Comparison of ENCODE assay signal across 1 cellular context in the genomic region with DNA sequence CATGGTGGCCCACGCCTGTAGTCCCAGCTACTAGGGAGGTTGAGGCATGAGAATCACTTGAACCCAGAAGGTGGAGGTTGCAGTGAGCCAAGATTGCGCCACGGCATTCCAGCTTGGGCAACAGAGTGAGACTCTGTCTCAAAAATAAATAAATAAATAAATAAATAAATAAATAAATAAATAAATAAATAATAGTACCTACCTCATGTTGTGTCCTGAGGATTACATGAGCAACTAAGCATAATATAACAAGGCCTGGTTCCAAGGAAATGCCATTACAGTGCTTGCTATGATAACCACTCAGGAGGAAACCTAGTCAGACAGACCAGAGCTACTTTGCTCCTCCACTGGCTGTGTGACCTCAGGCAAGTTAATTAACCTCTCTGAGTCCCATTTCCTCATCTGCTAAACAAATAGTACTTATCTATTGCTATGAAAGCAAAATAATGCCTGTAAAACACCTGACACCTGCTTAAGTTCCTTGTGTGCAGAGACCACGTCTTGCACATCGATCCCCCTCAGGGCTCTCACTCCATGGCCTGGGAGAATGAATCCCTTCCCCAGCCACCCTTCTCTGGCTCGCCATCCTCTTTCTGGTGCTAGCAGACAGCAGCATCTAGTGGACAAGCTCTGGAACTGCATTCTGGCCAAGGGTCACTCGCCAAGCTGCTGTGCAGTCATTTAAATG.
TF ChIP-seq lines count a peak whose summit lies in the region.

No MANE protein-coding gene starts in this region.

TF ChIP-seq in HepG2, 621 proteins besides CTCF, POLR2A, EP300 and RAD21 (continued from another document and continues in another):
- TF ChIP-seq, protein P1, sequence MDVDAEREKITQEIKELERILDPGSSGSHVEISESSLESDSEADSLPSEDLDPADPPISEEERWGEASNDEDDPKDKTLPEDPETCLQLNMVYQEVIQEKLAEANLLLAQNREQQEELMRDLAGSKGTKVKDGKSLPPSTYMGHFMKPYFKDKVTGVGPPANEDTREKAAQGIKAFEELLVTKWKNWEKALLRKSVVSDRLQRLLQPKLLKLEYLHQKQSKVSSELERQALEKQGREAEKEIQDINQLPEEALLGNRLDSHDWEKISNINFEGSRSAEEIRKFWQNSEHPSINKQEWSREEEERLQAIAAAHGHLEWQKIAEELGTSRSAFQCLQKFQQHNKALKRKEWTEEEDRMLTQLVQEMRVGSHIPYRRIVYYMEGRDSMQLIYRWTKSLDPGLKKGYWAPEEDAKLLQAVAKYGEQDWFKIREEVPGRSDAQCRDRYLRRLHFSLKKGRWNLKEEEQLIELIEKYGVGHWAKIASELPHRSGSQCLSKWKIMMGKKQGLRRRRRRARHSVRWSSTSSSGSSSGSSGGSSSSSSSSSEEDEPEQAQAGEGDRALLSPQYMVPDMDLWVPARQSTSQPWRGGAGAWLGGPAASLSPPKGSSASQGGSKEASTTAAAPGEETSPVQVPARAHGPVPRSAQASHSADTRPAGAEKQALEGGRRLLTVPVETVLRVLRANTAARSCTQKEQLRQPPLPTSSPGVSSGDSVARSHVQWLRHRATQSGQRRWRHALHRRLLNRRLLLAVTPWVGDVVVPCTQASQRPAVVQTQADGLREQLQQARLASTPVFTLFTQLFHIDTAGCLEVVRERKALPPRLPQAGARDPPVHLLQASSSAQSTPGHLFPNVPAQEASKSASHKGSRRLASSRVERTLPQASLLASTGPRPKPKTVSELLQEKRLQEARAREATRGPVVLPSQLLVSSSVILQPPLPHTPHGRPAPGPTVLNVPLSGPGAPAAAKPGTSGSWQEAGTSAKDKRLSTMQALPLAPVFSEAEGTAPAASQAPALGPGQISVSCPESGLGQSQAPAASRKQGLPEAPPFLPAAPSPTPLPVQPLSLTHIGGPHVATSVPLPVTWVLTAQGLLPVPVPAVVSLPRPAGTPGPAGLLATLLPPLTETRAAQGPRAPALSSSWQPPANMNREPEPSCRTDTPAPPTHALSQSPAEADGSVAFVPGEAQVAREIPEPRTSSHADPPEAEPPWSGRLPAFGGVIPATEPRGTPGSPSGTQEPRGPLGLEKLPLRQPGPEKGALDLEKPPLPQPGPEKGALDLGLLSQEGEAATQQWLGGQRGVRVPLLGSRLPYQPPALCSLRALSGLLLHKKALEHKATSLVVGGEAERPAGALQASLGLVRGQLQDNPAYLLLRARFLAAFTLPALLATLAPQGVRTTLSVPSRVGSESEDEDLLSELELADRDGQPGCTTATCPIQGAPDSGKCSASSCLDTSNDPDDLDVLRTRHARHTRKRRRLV (CRISPR knock-in tag; IDR thresholded peaks at IDR 0.05): no peak
- no peak for TF ChIP-seq ZNF441 (CRISPR knock-in tag; IDR thresholded peaks at IDR 0.05; ENCODE audit: borderline replicate concordance)
- no peak for TF ChIP-seq SALL2 (CRISPR knock-in tag; IDR thresholded peaks at IDR 0.05)
- no peak for TF ChIP-seq CCAR2 (optimal IDR thresholded peaks at IDR 0.05; ENCODE audit: low read depth, low read length)
- TF ChIP-seq ZNF776 (CRISPR knock-in tag; IDR thresholded peaks at IDR 0.05): no peak
- TF ChIP-seq, protein P2, sequence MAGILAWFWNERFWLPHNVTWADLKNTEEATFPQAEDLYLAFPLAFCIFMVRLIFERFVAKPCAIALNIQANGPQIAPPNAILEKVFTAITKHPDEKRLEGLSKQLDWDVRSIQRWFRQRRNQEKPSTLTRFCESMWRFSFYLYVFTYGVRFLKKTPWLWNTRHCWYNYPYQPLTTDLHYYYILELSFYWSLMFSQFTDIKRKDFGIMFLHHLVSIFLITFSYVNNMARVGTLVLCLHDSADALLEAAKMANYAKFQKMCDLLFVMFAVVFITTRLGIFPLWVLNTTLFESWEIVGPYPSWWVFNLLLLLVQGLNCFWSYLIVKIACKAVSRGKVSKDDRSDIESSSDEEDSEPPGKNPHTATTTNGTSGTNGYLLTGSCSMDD (CRISPR knock-in tag; IDR thresholded peaks at IDR 0.05): no peak
- TF ChIP-seq, protein P3, sequence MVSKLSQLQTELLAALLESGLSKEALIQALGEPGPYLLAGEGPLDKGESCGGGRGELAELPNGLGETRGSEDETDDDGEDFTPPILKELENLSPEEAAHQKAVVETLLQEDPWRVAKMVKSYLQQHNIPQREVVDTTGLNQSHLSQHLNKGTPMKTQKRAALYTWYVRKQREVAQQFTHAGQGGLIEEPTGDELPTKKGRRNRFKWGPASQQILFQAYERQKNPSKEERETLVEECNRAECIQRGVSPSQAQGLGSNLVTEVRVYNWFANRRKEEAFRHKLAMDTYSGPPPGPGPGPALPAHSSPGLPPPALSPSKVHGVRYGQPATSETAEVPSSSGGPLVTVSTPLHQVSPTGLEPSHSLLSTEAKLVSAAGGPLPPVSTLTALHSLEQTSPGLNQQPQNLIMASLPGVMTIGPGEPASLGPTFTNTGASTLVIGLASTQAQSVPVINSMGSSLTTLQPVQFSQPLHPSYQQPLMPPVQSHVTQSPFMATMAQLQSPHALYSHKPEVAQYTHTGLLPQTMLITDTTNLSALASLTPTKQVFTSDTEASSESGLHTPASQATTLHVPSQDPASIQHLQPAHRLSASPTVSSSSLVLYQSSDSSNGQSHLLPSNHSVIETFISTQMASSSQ (IDR thresholded peaks at IDR 0.05; ENCODE audit: low read depth): no peak; the same call in 1 of the 2 replicates
- TF ChIP-seq, protein P3 (CRISPR knock-in tag; IDR thresholded peaks at IDR 0.05; ENCODE audit: borderline replicate concordance): no peak
- TF ChIP-seq CENPT (CRISPR knock-in tag; IDR thresholded peaks at IDR 0.05; ENCODE audit: low read depth): no peak
- peak; percentile 70 for TF ChIP-seq MIER2 (CRISPR knock-in tag; IDR thresholded peaks at IDR 0.05)
- peak; percentile 60; the same call in 1 of the 2 replicates for TF ChIP-seq TGIF2 (CRISPR knock-in tag; IDR thresholded peaks at IDR 0.05)
- no peak for TF ChIP-seq RBFOX2 (IDR thresholded peaks at IDR 0.05; ENCODE audit: low read depth, low read length)
- TF ChIP-seq, protein P4, sequence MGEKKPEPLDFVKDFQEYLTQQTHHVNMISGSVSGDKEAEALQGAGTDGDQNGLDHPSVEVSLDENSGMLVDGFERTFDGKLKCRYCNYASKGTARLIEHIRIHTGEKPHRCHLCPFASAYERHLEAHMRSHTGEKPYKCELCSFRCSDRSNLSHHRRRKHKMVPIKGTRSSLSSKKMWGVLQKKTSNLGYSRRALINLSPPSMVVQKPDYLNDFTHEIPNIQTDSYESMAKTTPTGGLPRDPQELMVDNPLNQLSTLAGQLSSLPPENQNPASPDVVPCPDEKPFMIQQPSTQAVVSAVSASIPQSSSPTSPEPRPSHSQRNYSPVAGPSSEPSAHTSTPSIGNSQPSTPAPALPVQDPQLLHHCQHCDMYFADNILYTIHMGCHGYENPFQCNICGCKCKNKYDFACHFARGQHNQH (CRISPR knock-in tag; IDR thresholded peaks at IDR 0.05): peak; percentile 79; the same call in 1 of the 2 replicates
- peak; percentile 98 for TF ChIP-seq ZNF768 (CRISPR knock-in tag; IDR thresholded peaks at IDR 0.05)
- TF ChIP-seq DNMT3B (CRISPR knock-in tag; conservative IDR thresholded peaks at IDR 0.05): 0 out of 2 replicates have a peak, but pooled peaks have one; percentile 80
- TF ChIP-seq SIN3B (IDR thresholded peaks at IDR 0.05; ENCODE audit: low read length): no peak
- no peak for TF ChIP-seq ZNF235 (CRISPR knock-in tag; IDR thresholded peaks at IDR 0.05; ENCODE audit: borderline replicate concordance)
- TF ChIP-seq, protein P5, sequence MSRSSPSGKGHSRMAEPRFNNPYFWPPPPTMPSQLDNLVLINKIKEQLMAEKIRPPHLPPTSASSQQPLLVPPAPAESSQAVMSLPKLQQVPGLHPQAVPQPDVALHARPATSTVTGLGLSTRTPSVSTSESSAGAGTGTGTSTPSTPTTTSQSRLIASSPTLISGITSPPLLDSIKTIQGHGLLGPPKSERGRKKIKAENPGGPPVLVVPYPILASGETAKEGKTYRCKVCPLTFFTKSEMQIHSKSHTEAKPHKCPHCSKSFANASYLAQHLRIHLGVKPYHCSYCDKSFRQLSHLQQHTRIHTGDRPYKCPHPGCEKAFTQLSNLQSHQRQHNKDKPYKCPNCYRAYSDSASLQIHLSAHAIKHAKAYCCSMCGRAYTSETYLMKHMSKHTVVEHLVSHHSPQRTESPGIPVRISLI (CRISPR knock-in tag; IDR thresholded peaks at IDR 0.05; ENCODE audit: borderline replicate concordance): no peak
- no peak for TF ChIP-seq BRD4 (CRISPR knock-in tag; IDR thresholded peaks at IDR 0.05)
- TF ChIP-seq CHD4 (IDR thresholded peaks at IDR 0.05; ENCODE audit: borderline replicate concordance, low read length): peak; percentile 99
- peak; percentile 60; the same call in 1 of the 2 replicates for TF ChIP-seq RXRA (CRISPR knock-in tag; IDR thresholded peaks at IDR 0.05)
- no peak for TF ChIP-seq CBFB (CRISPR knock-in tag; IDR thresholded peaks at IDR 0.05)
- TF ChIP-seq, protein P6, sequence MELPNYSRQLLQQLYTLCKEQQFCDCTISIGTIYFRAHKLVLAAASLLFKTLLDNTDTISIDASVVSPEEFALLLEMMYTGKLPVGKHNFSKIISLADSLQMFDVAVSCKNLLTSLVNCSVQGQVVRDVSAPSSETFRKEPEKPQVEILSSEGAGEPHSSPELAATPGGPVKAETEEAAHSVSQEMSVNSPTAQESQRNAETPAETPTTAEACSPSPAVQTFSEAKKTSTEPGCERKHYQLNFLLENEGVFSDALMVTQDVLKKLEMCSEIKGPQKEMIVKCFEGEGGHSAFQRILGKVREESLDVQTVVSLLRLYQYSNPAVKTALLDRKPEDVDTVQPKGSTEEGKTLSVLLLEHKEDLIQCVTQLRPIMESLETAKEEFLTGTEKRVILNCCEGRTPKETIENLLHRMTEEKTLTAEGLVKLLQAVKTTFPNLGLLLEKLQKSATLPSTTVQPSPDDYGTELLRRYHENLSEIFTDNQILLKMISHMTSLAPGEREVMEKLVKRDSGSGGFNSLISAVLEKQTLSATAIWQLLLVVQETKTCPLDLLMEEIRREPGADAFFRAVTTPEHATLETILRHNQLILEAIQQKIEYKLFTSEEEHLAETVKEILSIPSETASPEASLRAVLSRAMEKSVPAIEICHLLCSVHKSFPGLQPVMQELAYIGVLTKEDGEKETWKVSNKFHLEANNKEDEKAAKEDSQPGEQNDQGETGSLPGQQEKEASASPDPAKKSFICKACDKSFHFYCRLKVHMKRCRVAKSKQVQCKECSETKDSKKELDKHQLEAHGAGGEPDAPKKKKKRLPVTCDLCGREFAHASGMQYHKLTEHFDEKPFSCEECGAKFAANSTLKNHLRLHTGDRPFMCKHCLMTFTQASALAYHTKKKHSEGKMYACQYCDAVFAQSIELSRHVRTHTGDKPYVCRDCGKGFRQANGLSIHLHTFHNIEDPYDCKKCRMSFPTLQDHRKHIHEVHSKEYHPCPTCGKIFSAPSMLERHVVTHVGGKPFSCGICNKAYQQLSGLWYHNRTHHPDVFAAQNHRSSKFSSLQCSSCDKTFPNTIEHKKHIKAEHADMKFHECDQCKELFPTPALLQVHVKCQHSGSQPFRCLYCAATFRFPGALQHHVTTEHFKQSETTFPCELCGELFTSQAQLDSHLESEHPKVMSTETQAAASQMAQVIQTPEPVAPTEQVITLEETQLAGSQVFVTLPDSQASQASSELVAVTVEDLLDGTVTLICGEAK (IDR thresholded peaks at IDR 0.05): no peak
- TF ChIP-seq, protein P6 (CRISPR knock-in tag; IDR thresholded peaks at IDR 0.05): no peak
- TF ChIP-seq NFATC3 (CRISPR knock-in tag; IDR thresholded peaks at IDR 0.05): 0 out of 2 replicates have a peak, but pooled peaks have one; percentile 36
- TF ChIP-seq TBX2 (CRISPR knock-in tag; IDR thresholded peaks at IDR 0.05; ENCODE audit: borderline replicate concordance): no peak
- TF ChIP-seq KLF15 (CRISPR knock-in tag; IDR thresholded peaks at IDR 0.05; ENCODE audit: borderline replicate concordance): no peak
- TF ChIP-seq SOX13 (IDR thresholded peaks at IDR 0.05): no peak
- TF ChIP-seq SOX13 (CRISPR knock-in tag; conservative IDR thresholded peaks at IDR 0.05 in 1 of 2, IDR thresholded peaks at IDR 0.05 in 1 of 2): peak in 1 of 2 experiments; percentile 29; a peak in 1 of 4 replicates
- peak; percentile 69 for TF ChIP-seq FOXO1 (CRISPR knock-in tag; IDR thresholded peaks at IDR 0.05)
- TF ChIP-seq REXO4 (CRISPR knock-in tag; IDR thresholded peaks at IDR 0.05; ENCODE audit: borderline replicate concordance): no peak
- TF ChIP-seq SMAD3 (CRISPR knock-in tag; IDR thresholded peaks at IDR 0.05): peak; percentile 95
